In genomic region chr4:81799371-81799770, GRCh38 we compare ENCODE assay signal across 24 cellular contexts.
DNase-seq lines count a peak whose midpoint lies in the region; ATAC-seq and TF ChIP-seq lines count a peak whose summit lies in the region.
"Had no signal": no experiment of that assay in that cellular context is flagged by ENCODE, and none has a peak within 500 bp of the region (broad histone marks: within the 10 kb centered on the region; RNA-seq: fewer than 3 reads in every experiment).

No MANE protein-coding gene starts in this region.

- no peaks in the 10 kb centered on the region for H3K79me1 ChIP-seq in trophoblast cell (ENCODE audit: low read length)

- H3K36me3 Mint-ChIP-seq in activated T-helper 17 cell treated with anti-CD3 and anti-CD28 coated beads, Interleukin-2, amount 50 U/mL, for 72 hours (ENCODE audit: low read depth): no peaks in the 10 kb centered on the region
- H3K36me3 Mint-ChIP-seq: CD14-positive monocyte; CD4-positive, alpha-beta memory T cell; CD4-positive, CD25-positive, alpha-beta regulatory T cell had no signal

- no peak overlapping the region for H4K8ac ChIP-seq in trophoblast cell (ENCODE audit: low read depth, low read length)

- H3K9ac ChIP-seq in trophoblast cell (ENCODE audit: low read length): no peak overlapping the region
- H3K9ac ChIP-seq: BLaER1 had no signal

- no peak overlapping the region for H3K4me3 ChIP-seq in epithelial cell of esophagus (ENCODE audit: low read length)
- no peak overlapping the region for H3K4me3 ChIP-seq in trophoblast cell (ENCODE audit: low read depth, low read length)
- H3K4me3 ChIP-seq in adrenal gland: no peak overlapping the region
- H3K4me3 ChIP-seq: BLaER1, GM12878 had no signal

- peaks cover 4 to 21% of the 10 kb centered on the region in 2 donors for H3K9me3 Mint-ChIP-seq in stimulated activated naive CD8-positive, alpha-beta T cell treated with anti-CD3 and anti-CD28 coated beads, Interleukin-15, amount 100 ng/mL, for 72 hours
- peaks cover 4% of the 10 kb centered on the region for H3K9me3 Mint-ChIP-seq in activated T-helper 17 cell treated with anti-CD3 and anti-CD28 coated beads, Interleukin-2, amount 50 U/mL, for 72 hours

- no peaks in the 10 kb centered on the region for H3K79me2 ChIP-seq in trophoblast cell (ENCODE audit: control insufficient read depth, insufficient read depth, low read length, poor library complexity)

- no peaks in the 10 kb centered on the region for H3K36me3 ChIP-seq in trophoblast cell (ENCODE audit: control insufficient read depth in 1 of 2, insufficient read depth in 2 of 2, low read length in 2 of 2)
- H3K36me3 ChIP-seq in adrenal gland (replicated peaks in 1 of 2): no peaks in the 10 kb centered on the region
- H3K36me3 ChIP-seq: BE2C, BLaER1 had no signal

- no peak overlapping the region for H3K4ac ChIP-seq in trophoblast cell (ENCODE audit: low read depth, low read length)

- intact Hi-C loops in adrenal gland (cut with DNase I): no loop called here

- peak overlapping the region in 1 of 2 donors; percentile 81 for H3K27ac Mint-ChIP-seq in stimulated activated naive CD8-positive, alpha-beta T cell treated with anti-CD3 and anti-CD28 coated beads, Interleukin-15, amount 100 ng/mL, for 72 hours
- H3K27ac Mint-ChIP-seq in activated T-helper 17 cell treated with anti-CD3 and anti-CD28 coated beads, Interleukin-2, amount 50 U/mL, for 72 hours: no peak overlapping the region
- H3K27ac Mint-ChIP-seq: CD14-positive monocyte; CD4-positive, alpha-beta memory T cell; CD4-positive, CD25-positive, alpha-beta regulatory T cell had no signal

- no peak overlapping the region for H3K4me3 Mint-ChIP-seq in stimulated activated naive CD8-positive, alpha-beta T cell treated with anti-CD3 and anti-CD28 coated beads, Interleukin-15, amount 100 ng/mL, for 72 hours
- H3K4me3 Mint-ChIP-seq in activated T-helper 17 cell treated with anti-CD3 and anti-CD28 coated beads, Interleukin-2, amount 50 U/mL, for 72 hours: no peak overlapping the region
- H3K4me3 Mint-ChIP-seq: CD14-positive monocyte; CD4-positive, alpha-beta memory T cell; CD4-positive, CD25-positive, alpha-beta regulatory T cell; CD8-positive, alpha-beta memory T cell had no signal

- H4K91ac ChIP-seq in trophoblast cell (ENCODE audit: low read depth, low read length): no peak overlapping the region

- H3K27me3 ChIP-seq in trophoblast cell (ENCODE audit: insufficient read depth, low read length) (no peaks in the 10 kb centered on the region), adrenal gland (no peaks in the 10 kb centered on the region)
- H3K27me3 ChIP-seq: BE2C, BLaER1 had no signal

- H3K27ac ChIP-seq in trophoblast cell (ENCODE audit: low read depth, low read length) (no peak overlapping the region), adrenal gland (no peak overlapping the region)
- H3K27ac ChIP-seq: BLaER1 had no signal

- H3K4me1 ChIP-seq in trophoblast cell (ENCODE audit: control insufficient read depth in 1 of 2, insufficient read depth in 2 of 2, low read length in 2 of 2) (no peaks in the 10 kb centered on the region), adrenal gland (replicated peaks in 1 of 2) (no peaks in the 10 kb centered on the region)
- H3K4me1 ChIP-seq: BE2C, BLaER1 had no signal

- no peak overlapping the region for H3K14ac ChIP-seq in trophoblast cell (ENCODE audit: low read length)

- no peak overlapping the region for H3K4me2 ChIP-seq in trophoblast cell (ENCODE audit: low read length)
- H3K4me2 ChIP-seq: BLaER1 had no signal

- H2AFZ ChIP-seq in trophoblast cell (ENCODE audit: insufficient read depth, low read length, poor library complexity): no peak overlapping the region

- no CpG with 5 or more reads among the region's 1 CpG for WGBS in trophoblast cell (ENCODE audit: extremely low coverage, insufficient coverage, insufficient read length)
- 90 to 94% (median 90%) methylated on average over 1 of the region's 1 CpG for WGBS in adrenal gland, 4 donors

- TF ChIP-seq CTCF in epithelial cell of esophagus (IDR thresholded peaks at IDR 0.05; ENCODE audit: insufficient read depth, low read depth, low read length, missing control alignments) (no peak), adrenal gland (IDR thresholded peaks at IDR 0.05) (no peak)

- H2BK5ac ChIP-seq in trophoblast cell (ENCODE audit: low read depth, low read length, poor library complexity): no peak overlapping the region

- H2BK120ac ChIP-seq in trophoblast cell (ENCODE audit: insufficient read depth, low read length, poor library complexity): no peak overlapping the region

- peak; percentile 39 for ATAC-seq in stimulated activated naive CD8-positive, alpha-beta T cell treated with anti-CD3 and anti-CD28 coated beads, Interleukin-15, amount 100 ng/mL, for 72 hours
- ATAC-seq in stimulated activated naive CD8-positive, alpha-beta T cell treated with anti-CD3 and anti-CD28 coated beads, Interleukin-15, Interleukin-2, amounts not matched to agents 100 U/mL and 50 U/mL, for 24 hours: no peak
- ATAC-seq in activated T-helper 17 cell treated with anti-CD3 and anti-CD28 coated beads, Interleukin-2, amount 50 U/mL, for 72 hours (replicated peaks): no peak
- ATAC-seq: GM12878 had no signal

- TF ChIP-seq POLR2A in adrenal gland (IDR thresholded peaks at IDR 0.05): no peak

- H3K18ac ChIP-seq in trophoblast cell (ENCODE audit: low read length): no peak overlapping the region

- no peak for DNase-seq in stimulated activated naive CD8-positive, alpha-beta T cell treated with anti-CD3 and anti-CD28 coated beads, Interleukin-15, amount 100 ng/mL, for 72 hours
- DNase-seq in stimulated activated naive CD8-positive, alpha-beta T cell treated with anti-CD3 and anti-CD28 coated beads, Interleukin-15, Interleukin-2, amounts not matched to agents 100 U/mL and 50 U/mL, for 24 hours: no peak
- DNase-seq in epithelial cell of esophagus (ENCODE audit: low read depth) (peak; percentile 21), trophoblast cell (peak; percentile 54 to 75), adrenal gland (no peak)
- DNase-seq: 8988T; ACHN; BE2C; C1 segment of cervical spinal cord; CD4-positive, alpha-beta memory T cell; CD4-positive, CD25-positive, alpha-beta regulatory T cell; CD8-positive, alpha-beta memory T cell; COR-L47; DMS 273 treated with DMSO at 0.1 percent for 48 hours; DMS153; DMS53; DMS79; DND-41; EL; GDM1 had no signal

- H4K12ac ChIP-seq in trophoblast cell (ENCODE audit: low read depth, low read length): no peak overlapping the region

- H2AK5ac ChIP-seq in trophoblast cell (ENCODE audit: low read length): no peak overlapping the region

- peaks cover 19% of the 10 kb centered on the region for H3K4me1 Mint-ChIP-seq in stimulated activated naive CD8-positive, alpha-beta T cell treated with anti-CD3 and anti-CD28 coated beads, Interleukin-15, amount 100 ng/mL, for 72 hours
- no peaks in the 10 kb centered on the region for H3K4me1 Mint-ChIP-seq in activated T-helper 17 cell treated with anti-CD3 and anti-CD28 coated beads, Interleukin-2, amount 50 U/mL, for 72 hours
- H3K4me1 Mint-ChIP-seq: CD14-positive monocyte; CD4-positive, CD25-positive, alpha-beta regulatory T cell had no signal

- no peak overlapping the region for H3K23ac ChIP-seq in trophoblast cell (ENCODE audit: low read length)

- H2BK12ac ChIP-seq in trophoblast cell (ENCODE audit: low read length): no peak overlapping the region

- H3K27me3 Mint-ChIP-seq in stimulated activated naive CD8-positive, alpha-beta T cell treated with anti-CD3 and anti-CD28 coated beads, Interleukin-15, amount 100 ng/mL, for 72 hours: peaks cover 7% of the 10 kb centered on the region
- peaks cover 6% of the 10 kb centered on the region for H3K27me3 Mint-ChIP-seq in activated T-helper 17 cell treated with anti-CD3 and anti-CD28 coated beads, Interleukin-2, amount 50 U/mL, for 72 hours

- no peaks in the 10 kb centered on the region for H3K9me3 ChIP-seq in trophoblast cell (ENCODE audit: insufficient read depth, low read depth, low read length)
- no peaks in the 10 kb centered on the region for H3K9me3 ChIP-seq in adrenal gland (replicated peaks in 1 of 3)
- H3K9me3 ChIP-seq: BE2C, BLaER1 had no signal

Comparison
In these comparisons a context has a peak if more than half of its experiments do, and no peak if none do; other contexts are left out.
1. DNase-seq: peak in epithelial cell of esophagus (single experiment) and trophoblast cell (2 of 2); none in stimulated activated naive CD8-positive, alpha-beta T cell treated with anti-CD3 and anti-CD28 coated beads, Interleukin-15, amount 100 ng/mL, for 72 hours (0 of 2), stimulated activated naive CD8-positive, alpha-beta T cell treated with anti-CD3 and anti-CD28 coated beads, Interleukin-15, Interleukin-2, amounts not matched to agents 100 U/mL and 50 U/mL, for 24 hours (single experiment) and adrenal gland (0 of 7).